Comparison of ENCODE assay signal across 21 cellular contexts in genomic region chr6:35576647-35577046, GRCh38.
"Had no signal": no experiment of that assay in that cellular context is flagged by ENCODE, and none has a peak within 500 bp of the region (broad histone marks: within the 10 kb centered on the region; RNA-seq: fewer than 3 reads in every experiment).

No MANE protein-coding gene starts in this region.

- H3K9me3 Mint-ChIP-seq: central memory CD8-positive, alpha-beta T cell; dendritic cell treated with granulocyte-macrophage colony-stimulating factor and Interleukin-4, amounts not matched to agents 40 ng/mL and 50 ng/mL, for 4 days had no signal

- H3K27me3 Mint-ChIP-seq: central memory CD8-positive, alpha-beta T cell; dendritic cell treated with granulocyte-macrophage colony-stimulating factor and Interleukin-4, amounts not matched to agents 40 ng/mL and 50 ng/mL, for 4 days; progenitor cell of endocrine pancreas had no signal

- H3K4me3 Mint-ChIP-seq: central memory CD8-positive, alpha-beta T cell; dendritic cell treated with granulocyte-macrophage colony-stimulating factor and Interleukin-4, amounts not matched to agents 40 ng/mL and 50 ng/mL, for 4 days had no signal

- ATAC-seq: foreskin keratinocyte; left ventricle myocardium superior; stimulated activated naive CD8-positive, alpha-beta T cell treated with anti-CD3 and anti-CD28 coated beads, Interleukin-15, Interleukin-2, amounts not matched to agents 100 U/mL and 50 U/mL, for 24 hours had no signal

- H3K27ac Mint-ChIP-seq: dendritic cell treated with granulocyte-macrophage colony-stimulating factor and Interleukin-4, amounts not matched to agents 40 ng/mL and 50 ng/mL, for 4 days; progenitor cell of endocrine pancreas had no signal

- H3K4me1 Mint-ChIP-seq: central memory CD8-positive, alpha-beta T cell had no signal

- DNase-seq: activated CD4-positive, alpha-beta T cell treated with anti-CD3 and anti-CD28 coated beads for 4 hours; activated CD4-positive, alpha-beta T cell treated with anti-CD3 and anti-CD28 coated beads, Interleukin-2, amount 50 U/mL, for 48 hours; activated CD8-positive, alpha-beta memory T cell treated with anti-CD3 and anti-CD28 coated beads for 24 hours; activated naive CD4-positive, alpha-beta T cell; activated T-cell treated with anti-CD3 and anti-CD28 coated beads, Interleukin-2, amount 50 U/mL, for 1 hour; anterior cingulate cortex; effector CD4-positive, alpha-beta T cell; foreskin keratinocyte; left ventricle myocardium superior; mammary epithelial cell; ovary; right lobe of liver; stimulated activated CD4-positive, alpha-beta T cell treated with anti-CD3 and anti-CD28 coated beads, Interleukin-12 subunit alpha, Interleukin-12 subunit beta, amount 100 ng/mL, for 4 hours; stimulated activated CD4-positive, alpha-beta T cell treated with anti-CD3 and anti-CD28 coated beads, Interleukin-4, amount 100 ng/mL, for 1 hour; stimulated activated naive CD8-positive, alpha-beta T cell treated with anti-CD3 and anti-CD28 coated beads, Interleukin-15, Interleukin-2, amounts not matched to agents 100 U/mL and 50 U/mL, for 24 hours; T-helper 1 cell; testis; trophoblast cell had no signal
